Comparison of ENCODE assay signal across 1 cellular context in the genomic region with DNA sequence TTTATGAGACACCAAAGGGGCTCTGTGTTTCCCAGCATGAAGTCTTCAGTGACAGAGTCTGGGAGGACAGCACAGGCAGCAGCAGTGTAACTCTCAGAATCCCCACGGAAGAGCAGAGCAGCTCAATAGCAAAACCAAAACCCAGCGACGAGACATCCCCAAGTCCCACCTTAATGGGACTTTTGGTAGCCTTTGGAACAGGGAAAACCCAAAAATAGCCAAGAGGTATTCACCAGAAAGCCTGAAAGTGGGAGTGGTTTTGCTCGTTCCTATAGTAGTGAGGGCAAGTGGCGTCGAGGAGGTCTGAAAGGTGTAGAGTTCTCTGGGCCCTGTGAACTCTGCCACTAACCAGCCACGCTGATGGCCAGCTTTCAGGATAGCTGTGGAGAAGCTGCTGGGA.
TF ChIP-seq lines count a peak whose summit lies in the region.

No MANE protein-coding gene starts in this region.

TF ChIP-seq in GM12878, 131 proteins besides CTCF, POLR2A, EP300 and RAD21:
- TF ChIP-seq ZNF207 (IDR thresholded peaks at IDR 0.05; ENCODE audit: borderline replicate concordance) = no peak
- TF ChIP-seq, protein P1, sequence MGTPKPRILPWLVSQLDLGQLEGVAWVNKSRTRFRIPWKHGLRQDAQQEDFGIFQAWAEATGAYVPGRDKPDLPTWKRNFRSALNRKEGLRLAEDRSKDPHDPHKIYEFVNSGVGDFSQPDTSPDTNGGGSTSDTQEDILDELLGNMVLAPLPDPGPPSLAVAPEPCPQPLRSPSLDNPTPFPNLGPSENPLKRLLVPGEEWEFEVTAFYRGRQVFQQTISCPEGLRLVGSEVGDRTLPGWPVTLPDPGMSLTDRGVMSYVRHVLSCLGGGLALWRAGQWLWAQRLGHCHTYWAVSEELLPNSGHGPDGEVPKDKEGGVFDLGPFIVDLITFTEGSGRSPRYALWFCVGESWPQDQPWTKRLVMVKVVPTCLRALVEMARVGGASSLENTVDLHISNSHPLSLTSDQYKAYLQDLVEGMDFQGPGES (IDR thresholded peaks at IDR 0.05) = no peak
- 0 out of 2 replicates have a peak, but pooled peaks have one; percentile 35 for TF ChIP-seq MEF2A (IDR thresholded peaks at IDR 0.05; ENCODE audit: insufficient read depth, low read depth, low read length)
- TF ChIP-seq SP1 (IDR thresholded peaks at IDR 0.05; ENCODE audit: low read depth, low read length) = no peak
- TF ChIP-seq GATAD2B (conservative IDR thresholded peaks at IDR 0.05; ENCODE audit: low read depth) = 0 out of 2 replicates have a peak, but pooled peaks have one; percentile 33
- TF ChIP-seq TCF7 (IDR thresholded peaks at IDR 0.05; ENCODE audit: borderline replicate concordance) = no peak
- no peak for TF ChIP-seq TARDBP (IDR thresholded peaks at IDR 0.05; ENCODE audit: borderline replicate concordance)
- no peak for TF ChIP-seq FOXK2 (IDR thresholded peaks at IDR 0.05)
- TF ChIP-seq IKZF1 (conservative IDR thresholded peaks at IDR 0.05) = peak; percentile 49; the same call in 1 of the 2 replicates
- peak; percentile 80 for TF ChIP-seq EED (IDR thresholded peaks at IDR 0.05; ENCODE audit: low read depth)
- peak; percentile 13; the same call in 1 of the 2 replicates for TF ChIP-seq NFIC (IDR thresholded peaks at IDR 0.05; ENCODE audit: low read depth, low read length)
- TF ChIP-seq CREM (IDR thresholded peaks at IDR 0.05; ENCODE audit: low read depth) = no peak
- no peak for TF ChIP-seq NR2C1 (IDR thresholded peaks at IDR 0.05)
- TF ChIP-seq ZBTB11 (CRISPR knock-in tag; IDR thresholded peaks at IDR 0.05) = no peak
- TF ChIP-seq IKZF2 (IDR thresholded peaks at IDR 0.05) = 0 out of 4 replicates have a peak, but pooled peaks of 1 of the 2 experiments have one; percentile 14
TF ChIP-seq in GM12878: peak in this region for 6.
